8 cellular contexts compared by ENCODE assay signal in the genomic region with DNA sequence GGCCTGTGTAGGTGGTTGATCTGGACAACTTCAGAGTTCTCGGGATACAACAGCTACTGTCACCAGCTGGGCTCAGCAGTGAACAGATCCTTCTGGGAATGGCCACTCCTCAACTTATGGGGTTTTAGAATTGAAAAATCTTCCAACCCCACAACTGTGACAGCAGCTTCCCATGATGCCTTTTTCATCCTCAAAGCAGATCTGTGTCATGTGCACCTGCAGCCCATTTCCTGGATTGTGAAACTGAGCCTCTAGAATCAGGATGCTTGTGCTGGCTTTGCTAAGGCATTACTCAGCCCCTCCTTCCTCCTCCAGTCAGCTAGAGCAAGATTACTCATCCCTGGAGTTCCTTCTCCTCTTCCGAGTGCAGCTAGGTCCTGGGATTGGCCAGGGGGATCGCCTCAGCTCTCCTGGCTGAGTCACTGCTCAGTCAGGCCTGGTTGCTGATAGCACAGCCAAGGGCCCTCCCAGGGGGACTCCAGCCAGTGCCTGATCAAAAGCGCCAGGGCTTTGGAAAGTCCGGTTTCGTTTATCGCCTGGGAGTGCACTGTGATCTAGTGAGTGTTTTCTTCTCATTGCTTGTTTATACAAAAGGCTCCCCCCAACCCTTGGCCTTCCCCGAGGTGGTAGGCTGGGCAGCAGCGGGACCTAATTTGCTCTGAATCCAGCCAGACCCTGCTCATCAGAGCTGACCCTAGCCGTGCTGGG. TPM values are rescaled to one million over a fixed set of nuclear protein-coding genes. Genes with fewer than 3 reads are reported as not detected.
A peak's percentile ranks its signal among the peaks of the same experiment; 100 is the strongest.
DNase-seq lines count a peak whose midpoint lies in the region; ATAC-seq and TF ChIP-seq lines count a peak whose summit lies in the region.

No MANE protein-coding gene starts in this region.

- H3K9me3 ChIP-seq in BLaER1 treated with 17β-estradiol and CSF1 and Interleukin-3, amounts not matched to agents 10 nM and 100 nM (replicated peaks in 1 of 11) = no peaks in the 10 kb centered on the region

- peaks cover 33% of the 10 kb centered on the region for H3K4me1 Mint-ChIP-seq in chondrocyte (ENCODE audit: low read depth)

- H3K9me3 Mint-ChIP-seq in chondrocyte (ENCODE audit: low read depth) = no peaks in the 10 kb centered on the region

- peaks cover 54 to 69% (median 60%) of the 10 kb centered on the region in 10 experiments for H3K4me1 ChIP-seq in BLaER1 treated with 17β-estradiol and CSF1 and Interleukin-3, amounts not matched to agents 10 nM and 100 nM

- peak overlapping the region; percentile 89 for H3K27ac Mint-ChIP-seq in chondrocyte (ENCODE audit: unreplicated experiment)

- peak overlapping the region; percentile 48 to 73 (median 63); a peak in 19 of 22 replicates for H3K9ac ChIP-seq in BLaER1 treated with 17β-estradiol and CSF1 and Interleukin-3, amounts not matched to agents 10 nM and 100 nM

- peaks cover 11 to 22% (median 15%) of the 10 kb centered on the region in 11 experiments; a peak in 21 of 22 replicates for H4K20me1 ChIP-seq in BLaER1 treated with 17β-estradiol and CSF1 and Interleukin-3, amounts not matched to agents 10 nM and 100 nM

- ATAC-seq in GM19372 (IDR thresholded peaks at IDR 0.05; ENCODE audit: low read depth, unreplicated experiment) (peak; percentile 39), HG03460 (IDR thresholded peaks at IDR 0.05; ENCODE audit: unreplicated experiment) (peak; percentile 40)

- no peaks in the 10 kb centered on the region for H3K36me3 Mint-ChIP-seq in chondrocyte (ENCODE audit: low read depth)

- peak overlapping the region in 2 of 10 experiments; percentile 0 to 30; a peak in 3 of 20 replicates for H3K4me3 ChIP-seq in BLaER1 treated with 17β-estradiol and CSF1 and Interleukin-3, amounts not matched to agents 10 nM and 100 nM

- peak overlapping the region; percentile 58 to 89 (median 84) for H3K4me2 ChIP-seq in BLaER1 treated with 17β-estradiol and CSF1 and Interleukin-3, amounts not matched to agents 10 nM and 100 nM

- TF ChIP-seq CTCF in chondrocyte (IDR thresholded peaks at IDR 0.05) = no peak

- no peaks in the 10 kb centered on the region for H3K27me3 ChIP-seq in BLaER1 treated with 17β-estradiol and CSF1 and Interleukin-3, amounts not matched to agents 10 nM and 100 nM

- H3K27ac ChIP-seq in BLaER1 treated with 17β-estradiol and CSF1 and Interleukin-3, amounts not matched to agents 10 nM and 100 nM = peak overlapping the region; percentile 34 to 93 (median 73); a peak in 21 of 22 replicates

- DNase-seq in NCI-H524 (lab: John Stamatoyannopoulos, UW) (peak; percentile 57 to 96), chondrocyte (ENCODE audit: low spot score) (no peak), left kidney (ENCODE audit: low read depth, low spot score) (peak; percentile 98)
- peak; percentile 61 to 63 for DNase-seq in activated CD4-positive, alpha-beta T cell treated with anti-CD3 and anti-CD28 coated beads for 24 hours (ENCODE audit: low read depth in 2 of 2)
- DNase-seq in stimulated activated CD4-positive, alpha-beta T cell treated with anti-CD3 and anti-CD28 coated beads, Interleukin-1b, Interleukin-23, amount 100 ng/mL, for 48 hours = peak; percentile 91

- no peaks in the 10 kb centered on the region for H3K27me3 Mint-ChIP-seq in chondrocyte (ENCODE audit: low read depth)

- peak overlapping the region; percentile 58 for H3K4me3 Mint-ChIP-seq in chondrocyte (ENCODE audit: unreplicated experiment)

- H3K36me3 ChIP-seq in BLaER1 treated with 17β-estradiol and CSF1 and Interleukin-3, amounts not matched to agents 10 nM and 100 nM = no peaks in the 10 kb centered on the region

RNA-seq across cellular contexts. Expression of a gene that starts 2.4 kb away (rescaled TPM):
- total RNA-seq in chondrocyte = 16.2 to 20.5 TPM (median 17.5 TPM) in 3 replicates
